In genomic region chr5:33491941-33492340, GRCh38 we compare ENCODE assay signal across 17 cellular contexts. TPM values are rescaled to one million over a fixed set of nuclear protein-coding genes. Genes with fewer than 3 reads are reported as not detected.
DNase-seq lines count a peak whose midpoint lies in the region; ATAC-seq, FAIRE-seq and TF ChIP-seq lines count a peak whose summit lies in the region.
"Had no signal": no experiment of that assay in that cellular context is flagged by ENCODE, and none has a peak within 500 bp of the region (broad histone marks: within the 10 kb centered on the region; RNA-seq: fewer than 3 reads in every experiment).

No MANE protein-coding gene starts in this region.

- TF ChIP-seq POLR2A in esophagus muscularis mucosa (IDR thresholded peaks at IDR 0.05; ENCODE audit: low read depth), result no peak

- H3K27me3 ChIP-seq in AG04450 (ENCODE audit: control insufficient read depth, insufficient read depth, low read length) (no peaks in the 10 kb centered on the region), HAP-1 (ENCODE audit: low read depth) (no peaks in the 10 kb centered on the region), esophagus muscularis mucosa (no peaks in the 10 kb centered on the region)
- H3K27me3 ChIP-seq: BE2C, SJSA1 had no signal

- H3K36me3 Mint-ChIP-seq in activated CD8-positive, alpha-beta T cell treated with anti-CD3 and anti-CD28 coated beads for 36 hours (ENCODE audit: low read depth), result no peaks in the 10 kb centered on the region

- no peak overlapping the region for H3K27ac Mint-ChIP-seq in activated CD8-positive, alpha-beta T cell treated with anti-CD3 and anti-CD28 coated beads for 36 hours

- intact Hi-C loops in esophagus muscularis mucosa (cut with DNase I), result no loop called here
- intact Hi-C loops in activated CD8-positive, alpha-beta T cell treated with anti-CD3 and anti-CD28 coated beads for 36 hours (cut with micrococcal nuclease), result no loop called here

- no peak overlapping the region for H3K4me3 Mint-ChIP-seq in activated CD8-positive, alpha-beta T cell treated with anti-CD3 and anti-CD28 coated beads for 36 hours

- H3K4me3 ChIP-seq in AG04450 (ENCODE audit: low read depth, low read length), result no peak overlapping the region
- H3K4me3 ChIP-seq in HAP-1, result no peak overlapping the region
- H3K4me3 ChIP-seq in esophagus muscularis mucosa, result no peak overlapping the region
- H3K4me3 ChIP-seq: K562, SJSA1 had no signal

- H3K36me3 ChIP-seq in HAP-1 (replicated peaks), result no peaks in the 10 kb centered on the region
- no peaks in the 10 kb centered on the region for H3K36me3 ChIP-seq in esophagus muscularis mucosa
- H3K36me3 ChIP-seq: BE2C, SJSA1 had no signal

- CTCF ChIA-PET in AG04450 (lab: Charles Lee), result interaction anchor here (1.0 kb wide), 1 partner anchor 13 kb away, joined by 3 read pairs; no protein-coding TSS in a partner anchor
- CTCF ChIA-PET in activated CD8-positive, alpha-beta T cell treated with anti-CD3 and anti-CD28 coated beads for 36 hours (lab: Charles Lee), result no interaction called here

- TF ChIP-seq EP300 in esophagus muscularis mucosa (IDR thresholded peaks at IDR 0.05), result no peak

- in situ Hi-C loops in HAP-1 (cut with MboI; ENCODE audit: low sequenced_read_pairs), result no loop called here

- H3K9me3 ChIP-seq in AG04450 (ENCODE audit: control insufficient read depth, insufficient read depth, low read length), result no peaks in the 10 kb centered on the region; the same call in 1 of the 2 replicates
- 0 out of 2 replicates have a peak, but pooled peaks cover 5% of the 10 kb centered on the region for H3K9me3 ChIP-seq in HAP-1
- H3K9me3 ChIP-seq in esophagus muscularis mucosa, result no peaks in the 10 kb centered on the region
- H3K9me3 ChIP-seq: BE2C, SJSA1 had no signal

- ATAC-seq in GM18519 (IDR thresholded peaks at IDR 0.05; ENCODE audit: low FRiP score, unreplicated experiment), result no peak
- ATAC-seq in HG03571 (IDR thresholded peaks at IDR 0.05; ENCODE audit: unreplicated experiment), result no peak
- no peak for ATAC-seq in activated CD8-positive, alpha-beta T cell treated with anti-CD3 and anti-CD28 coated beads for 36 hours
- ATAC-seq: K562 had no signal

- H3K27ac ChIP-seq in AG04450 (ENCODE audit: low read depth, low read length) (no peak overlapping the region), esophagus muscularis mucosa (replicated peaks in 1 of 4) (no peak overlapping the region)
- H3K27ac ChIP-seq: RWPE1, SJSA1 had no signal

- H3K27me3 Mint-ChIP-seq in activated CD8-positive, alpha-beta T cell treated with anti-CD3 and anti-CD28 coated beads for 36 hours, result no peaks in the 10 kb centered on the region

- no peaks in the 10 kb centered on the region for H3K9me3 Mint-ChIP-seq in activated CD8-positive, alpha-beta T cell treated with anti-CD3 and anti-CD28 coated beads for 36 hours

- no peaks in the 10 kb centered on the region for H3K4me1 Mint-ChIP-seq in activated CD8-positive, alpha-beta T cell treated with anti-CD3 and anti-CD28 coated beads for 36 hours (ENCODE audit: low read depth)

- H3K4me1 ChIP-seq in HAP-1, result peaks cover 25% of the 10 kb centered on the region
- H3K4me1 ChIP-seq in esophagus muscularis mucosa, result peaks cover 0 to 10% (median 6%) of the 10 kb centered on the region in 4 donors
- H3K4me1 ChIP-seq: BE2C, SJSA1 had no signal

- POLR2A ChIA-PET in AG04450 (lab: Yijun Ruan, JAX), result no interaction called here
- POLR2A ChIA-PET in activated CD8-positive, alpha-beta T cell treated with anti-CD3 and anti-CD28 coated beads for 36 hours (lab: Charles Lee), result no interaction called here

- FAIRE-seq in RCC 7860 (lab: Jason Lieb, UNC), result no peak
- FAIRE-seq: A204.1, K562 had no signal

- DNase-seq in AG04450 (ENCODE audit: low read depth, low spot score), result peak; percentile 4
- peak; percentile 37 to 90 for DNase-seq in HAP-1 (ENCODE audit: low spot score in 2 of 2)
- DNase-seq in esophagus muscularis mucosa (ENCODE audit: extremely low spot score), result peak; percentile 14
- peak; percentile 73 for DNase-seq in kidney glomerular epithelial cell (lab: John Stamatoyannopoulos, UW)
- no peak for DNase-seq in activated CD8-positive, alpha-beta T cell treated with anti-CD3 and anti-CD28 coated beads for 36 hours
- no peak for DNase-seq in RCC 7860 (ENCODE audit: low spot score)
- DNase-seq: BE2C, H7, NCI-H1436, NCI-H226, NCI-H526 had no signal

- TF ChIP-seq CTCF in AG04450 (IDR thresholded peaks at IDR 0.05; ENCODE audit: low read depth, low read length), result no peak
- no peak for TF ChIP-seq CTCF in esophagus muscularis mucosa (IDR thresholded peaks at IDR 0.05)
- no peak for TF ChIP-seq CTCF in activated CD8-positive, alpha-beta T cell treated with anti-CD3 and anti-CD28 coated beads for 36 hours (IDR thresholded peaks at IDR 0.05)

RNA-seq across cellular contexts. Expression of gene TARS1, which starts 51.2 kb away (rescaled TPM):
- polyA plus RNA-seq in AG04450 (2011; rRNA removed), result 175 and 229 TPM in 2 replicates
- polyA minus RNA-seq in AG04450 (2011; rRNA and poly(A)+ RNA removed), result 89.4 and 119 TPM in 2 replicates
- total RNA-seq in esophagus muscularis mucosa, result 10 to 100 TPM; 76.7 to 98.4 (median 85.7) TPM
- total RNA-seq in activated CD8-positive, alpha-beta T cell treated with anti-CD3 and anti-CD28 coated beads for 36 hours, result 100 to 1,000 TPM; 208 to 210 TPM

Comparison
In these comparisons a context has a peak if more than half of its experiments do, and no peak if none do; other contexts are left out.
1. DNase-seq: peak in AG04450 (single experiment), HAP-1 (2 of 2), esophagus muscularis mucosa (single experiment) and kidney glomerular epithelial cell (single experiment); none in activated CD8-positive, alpha-beta T cell treated with anti-CD3 and anti-CD28 coated beads for 36 hours (single experiment) and RCC 7860 (single experiment).